Comparison of ENCODE assay signal across 10 cellular contexts in genomic region chr5:54882841-54883240, GRCh38.
DNase-seq lines count a peak whose midpoint lies in the region; ATAC-seq, FAIRE-seq and TF ChIP-seq lines count a peak whose summit lies in the region.
"Had no signal": no experiment of that assay in that cellular context is flagged by ENCODE, and none has a peak within 500 bp of the region (broad histone marks: within the 10 kb centered on the region; RNA-seq: fewer than 3 reads in every experiment).

No MANE protein-coding gene starts in this region.

- H3K9me3 ChIP-seq in GM23248 (ENCODE audit: low read depth) (no peaks in the 10 kb centered on the region), kidney (ENCODE audit: control insufficient read depth in 1 of 2, low read length in 2 of 2) (no peaks in the 10 kb centered on the region), sigmoid colon (no peaks in the 10 kb centered on the region)

- no peaks in the 10 kb centered on the region for H3K9me3 Mint-ChIP-seq in activated T-helper 17 cell treated with anti-CD3 and anti-CD28 coated beads, Interleukin-2, amount 50 U/mL, for 72 hours
- H3K9me3 Mint-ChIP-seq: activated T-cell treated with anti-CD3 and anti-CD28 coated beads, Interleukin-2, amount 50 U/mL, for 24 hours had no signal

- peaks cover 6% of the 10 kb centered on the region for H3K36me3 Mint-ChIP-seq in activated T-helper 17 cell treated with anti-CD3 and anti-CD28 coated beads, Interleukin-2, amount 50 U/mL, for 72 hours (ENCODE audit: low read depth)

- intact Hi-C loops in kidney (cut with DNase I) (no loop called here), sigmoid colon (cut with DNase I) (no loop called here)

- TF ChIP-seq CTCF in kidney (IDR thresholded peaks at IDR 0.05; ENCODE audit: borderline replicate concordance, extremely low read depth, insufficient read depth) = no peak
- TF ChIP-seq CTCF in sigmoid colon (IDR thresholded peaks at IDR 0.05) = no peak

- H3K4me3 Mint-ChIP-seq in activated T-helper 17 cell treated with anti-CD3 and anti-CD28 coated beads, Interleukin-2, amount 50 U/mL, for 72 hours = peak overlapping the region; percentile 75

- no peaks in the 10 kb centered on the region for H3K9me2 ChIP-seq in GM23248 (ENCODE audit: insufficient read depth)

- no peaks in the 10 kb centered on the region for H4K20me1 ChIP-seq in GM23248 (ENCODE audit: insufficient read depth)

- H3K27me3 ChIP-seq in GM23248 (replicated peaks; ENCODE audit: insufficient read depth) (peaks cover 9% of the 10 kb centered on the region), sigmoid colon (no peaks in the 10 kb centered on the region)

- no peak for DNase-seq in GM23248
- DNase-seq in kidney = no peak
- DNase-seq in sigmoid colon = no peak
- DNase-seq in amygdala (lab: John Stamatoyannopoulos, UW) = no peak
- no peak for DNase-seq in HT-29 (ENCODE audit: low spot score)

- no peak overlapping the region for H3K27ac Mint-ChIP-seq in activated T-helper 17 cell treated with anti-CD3 and anti-CD28 coated beads, Interleukin-2, amount 50 U/mL, for 72 hours

- H3K4me1 ChIP-seq in GM23248 (ENCODE audit: insufficient read depth) (no peaks in the 10 kb centered on the region), kidney (ENCODE audit: control insufficient read depth in 1 of 2, insufficient read depth in 1 of 2, low read depth in 1 of 2, low read length in 2 of 2) (peaks cover 5 to 9% of the 10 kb centered on the region in 2 donors), sigmoid colon (peaks cover 0 to 13% (median 9%) of the 10 kb centered on the region in 4 donors)

- H2AFZ ChIP-seq in GM23248 = no peak overlapping the region

- no peaks in the 10 kb centered on the region for H3K36me3 ChIP-seq in GM23248 (ENCODE audit: low read depth)
- no peaks in the 10 kb centered on the region for H3K36me3 ChIP-seq in kidney (ENCODE audit: control insufficient read depth in 1 of 2, insufficient read depth in 2 of 2, low read length in 2 of 2)
- H3K36me3 ChIP-seq in sigmoid colon = no peaks in the 10 kb centered on the region

- WGBS in GM23248 (ENCODE audit: low coverage in 1 of 2, low lambda C conversion rate in 2 of 2, missing lambda C conversion rate in 2 of 2), 2 experiments = 96 to 97% methylated on average over 8 of the region's 8 CpGs
- 83 to 90% methylated on average over 8 of the region's 8 CpGs for WGBS in sigmoid colon, 2 donors

- TF ChIP-seq EP300 in sigmoid colon (IDR thresholded peaks at IDR 0.05) = no peak

- H3K4me1 Mint-ChIP-seq in activated T-helper 17 cell treated with anti-CD3 and anti-CD28 coated beads, Interleukin-2, amount 50 U/mL, for 72 hours = peaks cover 7% of the 10 kb centered on the region

- no peak for ATAC-seq in activated T-helper 17 cell treated with anti-CD3 and anti-CD28 coated beads, Interleukin-2, amount 50 U/mL, for 72 hours (replicated peaks)
- ATAC-seq in GM19467 (IDR thresholded peaks at IDR 0.05; ENCODE audit: unreplicated experiment) = no peak
- no peak for ATAC-seq in GM21723 (IDR thresholded peaks at IDR 0.05; ENCODE audit: unreplicated experiment)

- FAIRE-seq in kidney (lab: Jason Lieb, UNC) = no peak
- FAIRE-seq: TTC549 had no signal

- peaks cover 52% of the 10 kb centered on the region for H3K27me3 Mint-ChIP-seq in activated T-helper 17 cell treated with anti-CD3 and anti-CD28 coated beads, Interleukin-2, amount 50 U/mL, for 72 hours

- TF ChIP-seq POLR2A in sigmoid colon (IDR thresholded peaks at IDR 0.05) = no peak

- H3K9ac ChIP-seq in GM23248 = no peak overlapping the region
- H3K9ac ChIP-seq in kidney (ENCODE audit: low read length in 2 of 2) = peak overlapping the region in 1 of 2 donors; percentile 60

- no peaks in the 10 kb centered on the region for H3K79me2 ChIP-seq in GM23248 (ENCODE audit: insufficient read depth)

- H3K4me2 ChIP-seq in GM23248 (ENCODE audit: unreplicated experiment) = peak overlapping the region; percentile 79

- H3K4me3 ChIP-seq in GM23248 (no peak overlapping the region), kidney (ENCODE audit: low read length in 2 of 2) (peak overlapping the region in 1 of 2 donors; percentile 65), sigmoid colon (peak overlapping the region in 2 of 4 donors; percentile 69 to 71)

- no peaks in the 10 kb centered on the region for H3F3A ChIP-seq in GM23248 (ENCODE audit: insufficient read depth)

- in situ Hi-C loops in GM23248 (cut with MboI) = no loop called here

- H3K27ac ChIP-seq in GM23248 (no peak overlapping the region), kidney (ENCODE audit: low read depth in 2 of 2, low read length in 2 of 2) (peak overlapping the region; percentile 9 to 13), sigmoid colon (peak overlapping the region; percentile 7 to 72 (median 59))
